In the genomic region with DNA sequence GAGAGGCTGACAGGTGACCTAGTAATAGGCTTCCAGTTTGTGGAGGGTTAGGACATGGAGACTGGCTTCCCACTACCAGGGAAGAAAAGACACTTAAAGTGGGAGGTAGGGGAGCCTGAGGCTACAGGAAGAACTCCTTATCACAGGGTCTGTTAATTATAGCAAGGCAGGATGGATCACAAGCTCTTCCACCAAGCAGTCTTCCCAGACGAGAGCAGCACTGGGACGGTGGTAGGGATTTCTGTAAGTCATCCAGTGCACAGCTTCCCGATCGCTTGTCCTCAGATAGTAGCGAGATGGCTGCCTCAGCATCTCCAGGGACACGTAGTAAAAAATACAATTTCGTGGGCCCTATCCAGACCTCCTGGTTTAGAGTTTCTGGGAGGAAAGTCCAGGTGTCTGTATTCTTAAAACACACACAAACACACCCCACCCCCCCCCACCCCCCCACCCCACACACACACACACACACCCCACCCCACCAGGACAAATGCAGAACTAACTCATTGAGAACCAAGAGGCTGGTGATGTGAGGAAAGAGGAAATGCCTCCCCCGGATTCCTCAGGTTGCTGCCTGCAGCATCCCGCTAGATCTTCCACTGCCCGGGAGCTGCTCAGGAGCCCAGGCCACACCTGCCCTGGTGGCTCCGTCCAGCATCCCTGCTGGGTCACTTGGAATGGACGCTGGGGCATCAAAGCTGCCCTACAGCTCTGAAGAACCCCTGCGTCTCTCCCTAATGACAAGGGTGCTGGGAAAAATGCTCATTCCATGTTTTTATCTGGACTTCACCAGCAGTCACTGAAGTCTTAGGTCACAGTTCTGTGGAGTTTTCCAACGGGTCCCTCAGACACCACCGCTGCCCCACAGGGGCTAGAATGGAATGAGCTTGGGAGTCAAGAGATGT, we compare ENCODE assay signal across 1 cellular context.
TF ChIP-seq lines count a peak whose summit lies in the region.

No MANE protein-coding gene starts in this region.

TF ChIP-seq in GM12891, 5 proteins besides CTCF, POLR2A, EP300 and RAD21:
- TF ChIP-seq SPI1 (IDR thresholded peaks at IDR 0.05; ENCODE audit: low read depth, low read length) = peak; percentile 31; the same call in 1 of the 2 replicates
- no peak for TF ChIP-seq POLR2AphosphoS5 (IDR thresholded peaks at IDR 0.05; ENCODE audit: low read depth, low read length)
